ENCODE assay signal across 1 cellular context in the genomic region with DNA sequence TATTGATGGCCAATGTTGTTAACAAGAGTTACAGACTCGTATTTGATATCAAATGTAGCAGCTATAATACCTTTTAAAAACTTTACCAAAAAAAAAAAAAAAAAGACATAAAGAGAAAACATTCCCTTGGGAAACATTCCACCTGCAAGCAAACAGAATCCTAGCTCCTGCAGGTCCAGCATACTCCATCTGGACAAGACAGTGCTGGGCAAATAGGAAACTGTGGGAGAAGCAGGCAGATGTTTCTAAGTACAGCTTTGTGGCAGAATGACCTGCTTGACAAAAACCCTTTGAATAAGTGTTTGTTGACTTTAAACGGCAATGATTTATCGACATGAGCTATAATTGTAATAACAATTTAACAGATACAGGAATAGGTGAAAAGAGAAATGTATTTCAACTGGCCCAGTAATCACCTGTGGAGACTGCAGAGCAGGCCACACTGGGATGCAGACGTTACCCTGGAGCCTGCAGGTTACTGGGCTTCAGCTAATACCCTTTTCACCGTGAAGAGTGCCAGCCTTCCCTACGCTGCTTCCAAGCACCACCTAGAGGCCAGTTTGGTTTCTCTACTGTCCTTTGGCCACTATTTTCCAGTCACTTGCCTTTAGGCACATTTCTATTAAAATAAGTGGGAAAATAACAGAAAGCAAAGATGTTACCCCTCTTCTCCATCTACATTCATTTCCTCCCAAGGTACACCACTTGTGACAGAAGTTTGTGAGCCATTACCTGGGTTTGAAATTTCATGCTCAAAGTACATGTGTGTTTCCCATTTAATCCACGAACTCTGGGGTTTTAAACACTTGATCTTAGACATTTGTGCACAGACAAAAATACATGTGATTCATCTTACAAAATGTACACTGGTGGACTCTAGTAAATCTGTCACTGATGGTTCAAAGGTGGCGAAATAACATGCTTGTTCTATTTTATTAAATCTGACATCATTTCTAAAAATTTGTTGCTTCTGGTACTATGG.
TF ChIP-seq lines count a peak whose summit lies in the region.

No MANE protein-coding gene starts in this region.

TF ChIP-seq in GM23338, 12 proteins besides CTCF, POLR2A, EP300 and RAD21 (continued from another document):
- TF ChIP-seq, protein P1, sequence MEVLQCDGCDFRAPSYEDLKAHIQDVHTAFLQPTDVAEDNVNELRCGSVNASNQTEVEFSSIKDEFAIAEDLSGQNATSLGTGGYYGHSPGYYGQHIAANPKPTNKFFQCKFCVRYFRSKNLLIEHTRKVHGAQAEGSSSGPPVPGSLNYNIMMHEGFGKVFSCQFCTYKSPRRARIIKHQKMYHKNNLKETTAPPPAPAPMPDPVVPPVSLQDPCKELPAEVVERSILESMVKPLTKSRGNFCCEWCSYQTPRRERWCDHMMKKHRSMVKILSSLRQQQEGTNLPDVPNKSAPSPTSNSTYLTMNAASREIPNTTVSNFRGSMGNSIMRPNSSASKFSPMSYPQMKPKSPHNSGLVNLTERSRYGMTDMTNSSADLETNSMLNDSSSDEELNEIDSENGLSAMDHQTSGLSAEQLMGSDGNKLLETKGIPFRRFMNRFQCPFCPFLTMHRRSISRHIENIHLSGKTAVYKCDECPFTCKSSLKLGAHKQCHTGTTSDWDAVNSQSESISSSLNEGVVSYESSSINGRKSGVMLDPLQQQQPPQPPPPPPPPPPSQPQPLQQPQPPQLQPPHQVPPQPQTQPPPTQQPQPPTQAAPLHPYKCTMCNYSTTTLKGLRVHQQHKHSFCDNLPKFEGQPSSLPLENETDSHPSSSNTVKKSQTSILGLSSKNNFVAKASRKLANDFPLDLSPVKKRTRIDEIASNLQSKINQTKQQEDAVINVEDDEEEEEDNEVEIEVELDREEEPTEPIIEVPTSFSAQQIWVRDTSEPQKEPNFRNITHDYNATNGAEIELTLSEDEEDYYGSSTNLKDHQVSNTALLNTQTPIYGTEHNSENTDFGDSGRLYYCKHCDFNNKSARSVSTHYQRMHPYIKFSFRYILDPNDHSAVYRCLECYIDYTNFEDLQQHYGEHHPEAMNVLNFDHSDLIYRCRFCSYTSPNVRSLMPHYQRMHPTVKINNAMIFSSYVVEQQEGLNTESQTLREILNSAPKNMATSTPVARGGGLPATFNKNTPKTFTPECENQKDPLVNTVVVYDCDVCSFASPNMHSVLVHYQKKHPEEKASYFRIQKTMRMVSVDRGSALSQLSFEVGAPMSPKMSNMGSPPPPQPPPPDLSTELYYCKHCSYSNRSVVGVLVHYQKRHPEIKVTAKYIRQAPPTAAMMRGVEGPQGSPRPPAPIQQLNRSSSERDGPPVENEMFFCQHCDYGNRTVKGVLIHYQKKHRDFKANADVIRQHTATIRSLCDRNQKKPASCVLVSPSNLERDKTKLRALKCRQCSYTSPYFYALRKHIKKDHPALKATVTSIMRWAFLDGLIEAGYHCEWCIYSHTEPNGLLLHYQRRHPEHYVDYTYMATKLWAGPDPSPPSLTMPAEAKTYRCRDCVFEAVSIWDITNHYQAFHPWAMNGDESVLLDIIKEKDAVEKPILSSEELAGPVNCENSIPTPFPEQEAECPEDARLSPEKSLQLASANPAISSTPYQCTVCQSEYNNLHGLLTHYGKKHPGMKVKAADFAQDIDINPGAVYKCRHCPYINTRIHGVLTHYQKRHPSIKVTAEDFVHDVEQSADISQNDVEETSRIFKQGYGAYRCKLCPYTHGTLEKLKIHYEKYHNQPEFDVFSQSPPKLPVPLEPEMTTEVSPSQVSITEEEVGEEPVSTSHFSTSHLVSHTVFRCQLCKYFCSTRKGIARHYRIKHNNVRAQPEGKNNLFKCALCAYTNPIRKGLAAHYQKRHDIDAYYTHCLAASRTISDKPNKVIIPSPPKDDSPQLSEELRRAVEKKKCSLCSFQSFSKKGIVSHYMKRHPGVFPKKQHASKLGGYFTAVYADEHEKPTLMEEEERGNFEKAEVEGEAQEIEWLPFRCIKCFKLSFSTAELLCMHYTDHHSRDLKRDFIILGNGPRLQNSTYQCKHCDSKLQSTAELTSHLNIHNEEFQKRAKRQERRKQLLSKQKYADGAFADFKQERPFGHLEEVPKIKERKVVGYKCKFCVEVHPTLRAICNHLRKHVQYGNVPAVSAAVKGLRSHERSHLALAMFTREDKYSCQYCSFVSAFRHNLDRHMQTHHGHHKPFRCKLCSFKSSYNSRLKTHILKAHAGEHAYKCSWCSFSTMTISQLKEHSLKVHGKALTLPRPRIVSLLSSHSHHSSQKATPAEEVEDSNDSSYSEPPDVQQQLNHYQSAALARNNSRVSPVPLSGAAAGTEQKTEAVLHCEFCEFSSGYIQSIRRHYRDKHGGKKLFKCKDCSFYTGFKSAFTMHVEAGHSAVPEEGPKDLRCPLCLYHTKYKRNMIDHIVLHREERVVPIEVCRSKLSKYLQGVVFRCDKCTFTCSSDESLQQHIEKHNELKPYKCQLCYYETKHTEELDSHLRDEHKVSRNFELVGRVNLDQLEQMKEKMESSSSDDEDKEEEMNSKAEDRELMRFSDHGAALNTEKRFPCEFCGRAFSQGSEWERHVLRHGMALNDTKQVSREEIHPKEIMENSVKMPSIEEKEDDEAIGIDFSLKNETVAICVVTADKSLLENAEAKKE (CRISPR knock-in tag; IDR thresholded peaks at IDR 0.05): no peak
- TF ChIP-seq EZH2phosphoT487 (IDR thresholded peaks at IDR 0.05; ENCODE audit: unreplicated experiment) (no peak), ZNF331 (CRISPR knock-in tag; IDR thresholded peaks at IDR 0.05; ENCODE audit: low read depth) (no peak), NANOG (IDR thresholded peaks at IDR 0.05; ENCODE audit: borderline replicate concordance) (no peak)
